In the genomic region with DNA sequence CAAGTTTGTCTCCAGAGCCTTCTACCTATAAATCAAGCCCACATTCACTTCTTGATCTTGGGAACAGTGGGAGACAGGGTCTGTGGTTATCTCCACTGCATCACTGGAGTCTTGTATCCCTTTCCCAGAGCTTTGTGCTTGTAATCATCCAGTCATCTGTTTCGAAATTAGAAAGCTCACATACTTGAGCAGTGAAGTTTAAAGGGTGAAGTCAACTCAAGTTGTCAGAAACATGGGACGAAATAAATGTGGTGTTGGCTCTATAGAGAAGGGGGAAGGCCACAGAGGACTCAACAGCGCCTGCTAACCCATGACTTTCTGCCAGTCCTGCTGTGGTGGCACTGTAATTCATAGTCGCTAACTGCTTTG, we compare ENCODE assay signal across 17 cellular contexts.
DNase-seq lines count a peak whose midpoint lies in the region; ATAC-seq and TF ChIP-seq lines count a peak whose summit lies in the region.
"Had no signal": no experiment of that assay in that cellular context is flagged by ENCODE, and none has a peak within 500 bp of the region (broad histone marks: within the 10 kb centered on the region; RNA-seq: fewer than 3 reads in every experiment).

No MANE protein-coding gene starts in this region.

- H3K27ac Mint-ChIP-seq in T-helper 17 cell = peak overlapping the region; percentile 68

- no peak for TF ChIP-seq CTCF in AG10803 (conservative IDR thresholded peaks at IDR 0.05; ENCODE audit: low read length)
- TF ChIP-seq CTCF in fibroblast of lung (conservative IDR thresholded peaks at IDR 0.05 in 1 of 2, IDR thresholded peaks at IDR 0.05 in 1 of 2; ENCODE audit: low read depth in 1 of 2, low read length in 2 of 2) = no peak
- TF ChIP-seq CTCF in osteoblast (IDR thresholded peaks at IDR 0.05; ENCODE audit: extremely low read depth, low read depth, low read length) = no peak

- H3K27ac ChIP-seq in fibroblast of lung (ENCODE audit: insufficient read depth, low read length) = peak overlapping the region; percentile 66
- H3K27ac ChIP-seq in osteoblast (ENCODE audit: low read depth, low read length) = peak overlapping the region; percentile 95
- H3K27ac ChIP-seq: neutrophil had no signal

- ATAC-seq in T-helper 17 cell = no peak
- ATAC-seq in GM21526 (IDR thresholded peaks at IDR 0.05; ENCODE audit: low FRiP score, unreplicated experiment) = no peak
- ATAC-seq in GM19035 (IDR thresholded peaks at IDR 0.05; ENCODE audit: unreplicated experiment) = no peak

- peaks cover 9% of the 10 kb centered on the region for H3K79me2 ChIP-seq in fibroblast of lung (ENCODE audit: control insufficient read depth, insufficient read depth, low read length)
- peaks cover 60% of the 10 kb centered on the region for H3K79me2 ChIP-seq in osteoblast (ENCODE audit: insufficient read depth, low read length)

- H3K27me3 ChIP-seq in fibroblast of lung (ENCODE audit: control insufficient read depth, insufficient read depth, low read length) = no peaks in the 10 kb centered on the region
- H3K27me3 ChIP-seq in osteoblast (ENCODE audit: insufficient read depth, low read length) = no peaks in the 10 kb centered on the region
- H3K27me3 ChIP-seq: BE2C, MG63 had no signal

- H3K4me1 Mint-ChIP-seq in T-helper 17 cell = no peaks in the 10 kb centered on the region

- no peak overlapping the region for H3K4me3 ChIP-seq in AG10803 (ENCODE audit: low read length)
- H3K4me3 ChIP-seq in fibroblast of lung (replicated peaks in 1 of 4; ENCODE audit: control extremely low read depth in 1 of 4, insufficient read depth in 1 of 4, low read depth in 3 of 4, low read length in 4 of 4) = no peak overlapping the region
- H3K4me3 ChIP-seq in osteoblast (ENCODE audit: insufficient read depth, low read length) = no peak overlapping the region
- H3K4me3 ChIP-seq: lung, MG63 had no signal

- no peak overlapping the region for H3K4me3 Mint-ChIP-seq in T-helper 17 cell

- DNase-seq in AG10803 (ENCODE audit: low read depth) = peak; percentile 94
- no peak for DNase-seq in T-helper 17 cell
- peak; percentile 93 to 95 for DNase-seq in fibroblast of lung (ENCODE audit: low read depth in 2 of 2)
- DNase-seq in osteoblast (ENCODE audit: insufficient read length, low spot score, missing footprints) = peak; percentile 79
- DNase-seq in NCI-H1436 (lab: John Stamatoyannopoulos, UW) = no peak
- DNase-seq in activated CD4-positive, alpha-beta T cell treated with anti-CD3 and anti-CD28 coated beads for 1 hour = no peak
- DNase-seq: activated CD4-positive, alpha-beta T cell treated with anti-CD3 and anti-CD28 coated beads for 48 hours; activated T-cell treated with anti-CD3 and anti-CD28 coated beads, Interleukin-2, amount 50 U/mL, for 48 hours; BE2C; caudate nucleus; MG63; NCI-H2107; T-helper 2 cell had no signal

- H3K36me3 Mint-ChIP-seq in T-helper 17 cell (ENCODE audit: low read depth) = no peaks in the 10 kb centered on the region

- H3K9me3 ChIP-seq in T-helper 17 cell (ENCODE audit: control insufficient read depth, low read length, poor library complexity, severe bottlenecking) (no peaks in the 10 kb centered on the region), fibroblast of lung (ENCODE audit: control insufficient read depth, insufficient read depth, low read depth, low read length) (no peaks in the 10 kb centered on the region), osteoblast (ENCODE audit: low read depth, low read length) (no peaks in the 10 kb centered on the region)
- H3K9me3 ChIP-seq: BE2C, MG63, neutrophil had no signal

- H3K4me1 ChIP-seq in fibroblast of lung (ENCODE audit: control insufficient read depth, extremely low read depth, insufficient read depth, low read length) = peaks cover 4% of the 10 kb centered on the region
- H3K4me1 ChIP-seq in osteoblast (ENCODE audit: insufficient read depth, low read length) = peaks cover 15% of the 10 kb centered on the region
- H3K4me1 ChIP-seq: BE2C had no signal

- H3K27me3 Mint-ChIP-seq in T-helper 17 cell = no peaks in the 10 kb centered on the region

- H4K20me1 ChIP-seq in fibroblast of lung (ENCODE audit: control insufficient read depth, extremely low read depth, insufficient read depth, low read length) (peaks cover 3% of the 10 kb centered on the region), osteoblast (ENCODE audit: insufficient read depth, low read length) (no peaks in the 10 kb centered on the region)

- H2AFZ ChIP-seq in fibroblast of lung (ENCODE audit: low read length) (no peak overlapping the region), osteoblast (ENCODE audit: low read length) (no peak overlapping the region)

- no peak overlapping the region for H3K9ac ChIP-seq in fibroblast of lung (ENCODE audit: insufficient read depth, low read length)

- H3K4me2 ChIP-seq in fibroblast of lung (ENCODE audit: extremely low read depth, insufficient read depth, low read length) = no peak overlapping the region
- peak overlapping the region; percentile 44 for H3K4me2 ChIP-seq in osteoblast (ENCODE audit: insufficient read depth, low read length)

- H3K36me3 ChIP-seq in fibroblast of lung (ENCODE audit: control insufficient read depth, insufficient read depth, low read length) (peaks cover 4% of the 10 kb centered on the region), osteoblast (ENCODE audit: insufficient read depth, low read length) (peaks cover 13% of the 10 kb centered on the region)
- H3K36me3 ChIP-seq: BE2C had no signal

Comparison
In these comparisons a context has a peak if more than half of its experiments do, and no peak if none do; other contexts are left out.
1. DNase-seq: peak in AG10803 (single experiment), fibroblast of lung (2 of 2) and osteoblast (single experiment); none in T-helper 17 cell (0 of 3), NCI-H1436 (single experiment) and activated CD4-positive, alpha-beta T cell treated with anti-CD3 and anti-CD28 coated beads for 1 hour (single experiment).